Comparison of ENCODE assay signal across 21 cellular contexts in the genomic region with DNA sequence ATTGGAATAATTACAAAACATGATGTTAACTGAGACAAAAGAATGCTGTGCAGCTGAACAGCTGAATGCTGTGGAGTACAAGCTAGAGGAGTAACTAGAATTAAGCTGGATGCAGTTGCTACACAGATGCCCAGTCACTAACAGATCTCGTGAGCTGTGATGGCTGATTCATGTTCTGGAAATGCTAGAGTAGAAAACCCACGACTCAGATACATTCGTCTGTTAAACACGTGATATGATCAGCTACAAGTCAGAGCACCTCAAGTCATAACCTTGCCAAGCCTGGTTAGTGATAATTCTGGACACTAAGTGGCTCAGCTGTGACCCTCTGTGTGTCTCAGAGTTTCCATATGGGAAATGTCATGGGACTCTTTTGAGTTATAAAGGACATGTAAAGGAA.
DNase-seq lines count a peak whose midpoint lies in the region; ATAC-seq, FAIRE-seq and TF ChIP-seq lines count a peak whose summit lies in the region.
"Had no signal": no experiment of that assay in that cellular context is flagged by ENCODE, and none has a peak within 500 bp of the region (broad histone marks: within the 10 kb centered on the region; RNA-seq: fewer than 3 reads in every experiment).

No MANE protein-coding gene starts in this region.

- no peaks in the 10 kb centered on the region for H3K4me1 Mint-ChIP-seq in MCF 10A (ENCODE audit: insufficient read depth, unreplicated experiment)

- ATAC-seq in PC-3 = no peak
- ATAC-seq in gastrocnemius medialis = peak; percentile 80 to 86
- no peak for ATAC-seq in pancreas
- ATAC-seq: A549, mucosa of descending colon had no signal

- H3K27me3 ChIP-seq in breast epithelium (no peaks in the 10 kb centered on the region), PC-3 (ENCODE audit: low read length) (no peaks in the 10 kb centered on the region; the same call in 1 of the 2 replicates), fibroblast of lung (ENCODE audit: control insufficient read depth, insufficient read depth, low read length) (no peaks in the 10 kb centered on the region), gastrocnemius medialis (no peaks in the 10 kb centered on the region), pancreas (no peaks in the 10 kb centered on the region)
- H3K27me3 ChIP-seq: esophagus muscularis mucosa, hepatocyte, sigmoid colon, uterus had no signal

- no peaks in the 10 kb centered on the region for H3F3A ChIP-seq in PC-3 (ENCODE audit: low read length, unreplicated experiment)

- H3K9ac ChIP-seq in PC-3 (ENCODE audit: low read length) (no peak overlapping the region), fibroblast of lung (ENCODE audit: insufficient read depth, low read length) (no peak overlapping the region)

- H3K36me3 Mint-ChIP-seq in MCF 10A (ENCODE audit: insufficient read depth, unreplicated experiment) = no peaks in the 10 kb centered on the region
- H3K36me3 Mint-ChIP-seq: brain had no signal

- no peaks in the 10 kb centered on the region for H3K36me3 ChIP-seq in breast epithelium
- no peaks in the 10 kb centered on the region for H3K36me3 ChIP-seq in PC-3 (ENCODE audit: low read depth, low read length)
- no peaks in the 10 kb centered on the region for H3K36me3 ChIP-seq in fibroblast of lung (ENCODE audit: control insufficient read depth, insufficient read depth, low read length)
- no peaks in the 10 kb centered on the region for H3K36me3 ChIP-seq in gastrocnemius medialis
- H3K36me3 ChIP-seq in pancreas = no peaks in the 10 kb centered on the region
- H3K36me3 ChIP-seq: esophagus muscularis mucosa, sigmoid colon, uterus had no signal

- in situ Hi-C loops in gastrocnemius medialis (cut with MboI; ENCODE audit: low sequenced_read_pairs in 4 of 4) = no loop called here

- H3K9me3 ChIP-seq in breast epithelium (no peaks in the 10 kb centered on the region), PC-3 (ENCODE audit: low read length) (no peaks in the 10 kb centered on the region), fibroblast of lung (ENCODE audit: control insufficient read depth, insufficient read depth, low read depth, low read length) (no peaks in the 10 kb centered on the region), gastrocnemius medialis (no peaks in the 10 kb centered on the region), pancreas (no peaks in the 10 kb centered on the region)
- H3K9me3 ChIP-seq: A549, esophagus muscularis mucosa, mucosa of descending colon, sigmoid colon, uterus had no signal

- 67 to 72% methylated on average over 4 of the region's 4 CpGs for WGBS in pancreas, 2 donors

- H2AFZ ChIP-seq in PC-3 (ENCODE audit: low read length) = no peak overlapping the region
- no peak overlapping the region for H2AFZ ChIP-seq in fibroblast of lung (ENCODE audit: low read length)
- H2AFZ ChIP-seq: hepatocyte had no signal

- TF ChIP-seq POLR2A in breast epithelium (IDR thresholded peaks at IDR 0.05) (no peak), gastrocnemius medialis (IDR thresholded peaks at IDR 0.05) (peak in 1 of 2 donors; percentile 35)

- CTCF ChIA-PET in MCF 10A (lab: Yijun Ruan, JAX) (interaction anchor here (0.6 to 2.4 kb wide), 3 partner anchors 10 to 581 kb away, joined by 3 to 7 read pairs (median 5); no protein-coding TSS in a partner anchor), PC-3 (lab: Charles Lee) (no interaction called here)

- POLR2A ChIA-PET in MCF 10A (lab: Yijun Ruan, JAX) = interaction anchor here (0.5 kb wide), 1 partner anchor 1020 kb away, joined by 5 read pairs; no protein-coding TSS in a partner anchor
- POLR2A ChIA-PET in PC-3 (lab: Charles Lee; ENCODE audit: unreplicated experiment) = no interaction called here

- H3K79me2 ChIP-seq in PC-3 (ENCODE audit: low read length) (no peaks in the 10 kb centered on the region), fibroblast of lung (ENCODE audit: control insufficient read depth, insufficient read depth, low read length) (no peaks in the 10 kb centered on the region)
- H3K79me2 ChIP-seq: hepatocyte had no signal

- DNase-seq in MCF 10A (ENCODE audit: unreplicated experiment) (peak; percentile 30), breast epithelium (ENCODE audit: low spot score in 2 of 2) (no peak), PC-3 (peak; percentile 19), fibroblast of lung (ENCODE audit: low read depth in 2 of 2) (peak; percentile 58 to 69), gastrocnemius medialis (peak; percentile 60 to 65), SKM-1 treated with dmso at 0.1 percent for 144 hours (lab: John Stamatoyannopoulos, UW; ENCODE audit: unreplicated experiment) (no peak), NCI-H446 treated with DMSO at 0.1 percent for 48 hours (lab: John Stamatoyannopoulos, UW) (no peak), pancreas (no peak)
- DNase-seq: activated CD4-positive, alpha-beta T cell treated with anti-CD3 and anti-CD28 coated beads for 48 hours; activated CD8-positive, alpha-beta memory T cell treated with anti-CD3 and anti-CD28 coated beads, Interleukin-2, amount 50 U/mL, for 4 hours; activated gamma-delta T cell treated with Interleukin-2 at 50 U/mL for 16 hours; CD4-positive, alpha-beta T cell; mucosa of descending colon; NCI-H2081; sigmoid colon; uterus had no signal

- H3K4me3 ChIP-seq in breast epithelium (no peak overlapping the region), PC-3 (ENCODE audit: low read length) (no peak overlapping the region), fibroblast of lung (replicated peaks in 1 of 4; ENCODE audit: control extremely low read depth in 1 of 4, insufficient read depth in 1 of 4, low read depth in 3 of 4, low read length in 4 of 4) (no peak overlapping the region), gastrocnemius medialis (no peak overlapping the region), pancreas (no peak overlapping the region)
- H3K4me3 ChIP-seq: A549, esophagus muscularis mucosa, hepatocyte, mucosa of descending colon, sigmoid colon, uterus had no signal

- intact Hi-C loops in MCF 10A (cut with micrococcal nuclease) = loop anchor here (10.0 kb wide), 1 partner anchor 522 kb away; no protein-coding TSS in a partner anchor
- intact Hi-C loops in breast epithelium (cut with DNase I; ENCODE audit: low total_unique reads) = no loop called here
- intact Hi-C loops in PC-3 (cut with micrococcal nuclease) = no loop called here
- intact Hi-C loops in gastrocnemius medialis (cut with DNase I; ENCODE audit: low total_unique reads) = no loop called here
- intact Hi-C loops in pancreas (cut with DNase I) = no loop called here

- H3K9me2 ChIP-seq in PC-3 (replicated peaks; ENCODE audit: low read length) = no peaks in the 10 kb centered on the region

- no peak for FAIRE-seq in pancreas (lab: Jason Lieb, UNC)
- FAIRE-seq: A549, TTC549 had no signal

- H3K27me3 Mint-ChIP-seq in MCF 10A (ENCODE audit: insufficient read depth, unreplicated experiment) = no peaks in the 10 kb centered on the region
- H3K27me3 Mint-ChIP-seq: brain; CD4-positive, alpha-beta T cell had no signal

- H3K27ac ChIP-seq in breast epithelium = no peak overlapping the region
- no peak overlapping the region for H3K27ac ChIP-seq in PC-3 (ENCODE audit: low read length)
- H3K27ac ChIP-seq in fibroblast of lung (ENCODE audit: insufficient read depth, low read length) = no peak overlapping the region
- H3K27ac ChIP-seq in gastrocnemius medialis = peak overlapping the region; percentile 36 to 89 (median 76)
- H3K27ac ChIP-seq in pancreas = no peak overlapping the region
- H3K27ac ChIP-seq: A549, esophagus muscularis mucosa, hepatocyte, sigmoid colon, uterus had no signal

- H3K4me2 ChIP-seq in PC-3 (ENCODE audit: low read length) (no peak overlapping the region), fibroblast of lung (ENCODE audit: extremely low read depth, insufficient read depth, low read length) (no peak overlapping the region)
- H3K4me2 ChIP-seq: A549, hepatocyte had no signal

- TF ChIP-seq CTCF in MCF 10A (IDR thresholded peaks at IDR 0.05; ENCODE audit: unreplicated experiment) (no peak), breast epithelium (IDR thresholded peaks at IDR 0.05) (no peak), PC-3 (conservative IDR thresholded peaks at IDR 0.05; ENCODE audit: low read depth, low read length) (no peak), fibroblast of lung (conservative IDR thresholded peaks at IDR 0.05 in 1 of 2, IDR thresholded peaks at IDR 0.05 in 1 of 2; ENCODE audit: low read depth in 1 of 2, low read length in 2 of 2) (no peak), gastrocnemius medialis (IDR thresholded peaks at IDR 0.05 in 4 of 5, conservative IDR thresholded peaks at IDR 0.05 in 1 of 5) (no peak), pancreas (IDR thresholded peaks at IDR 0.05) (no peak)

- H3K4me3 Mint-ChIP-seq in MCF 10A (ENCODE audit: unreplicated experiment) = no peak overlapping the region
- H3K4me3 Mint-ChIP-seq: brain; CD4-positive, alpha-beta T cell had no signal

- BruUV-seq in MCF 10A (replicated peaks; lab: Mats Ljungman, UMichigan) (no TSS peak), PC-3 (replicated peaks; lab: Mats Ljungman, UMichigan) (no TSS peak)

- H3K4me1 ChIP-seq in breast epithelium = no peaks in the 10 kb centered on the region
- no peaks in the 10 kb centered on the region for H3K4me1 ChIP-seq in PC-3 (ENCODE audit: insufficient read depth, low read length)
- H3K4me1 ChIP-seq in fibroblast of lung (ENCODE audit: control insufficient read depth, extremely low read depth, insufficient read depth, low read length) = peaks cover 2% of the 10 kb centered on the region
- H3K4me1 ChIP-seq in gastrocnemius medialis = peaks cover 16 to 61% of the 10 kb centered on the region in 2 donors
- H3K4me1 ChIP-seq in pancreas = no peaks in the 10 kb centered on the region
- H3K4me1 ChIP-seq: A549, sigmoid colon, uterus had no signal

- no peaks in the 10 kb centered on the region for H3K9me3 Mint-ChIP-seq in MCF 10A (ENCODE audit: unreplicated experiment)
- H3K9me3 Mint-ChIP-seq: brain; CD4-positive, alpha-beta T cell had no signal

- no peaks in the 10 kb centered on the region for H4K20me1 ChIP-seq in PC-3 (ENCODE audit: low read length)
- no peaks in the 10 kb centered on the region for H4K20me1 ChIP-seq in fibroblast of lung (ENCODE audit: control insufficient read depth, extremely low read depth, insufficient read depth, low read length)

- H3K27ac Mint-ChIP-seq in MCF 10A (ENCODE audit: low read depth, unreplicated experiment) = no peak overlapping the region
- H3K27ac Mint-ChIP-seq: CD4-positive, alpha-beta T cell had no signal

Comparison
In these comparisons a context has a peak if more than half of its experiments do, and no peak if none do; other contexts are left out.
1. DNase-seq: peak in MCF 10A (single experiment), PC-3 (single experiment), fibroblast of lung (2 of 2) and gastrocnemius medialis (2 of 2); none in breast epithelium (0 of 2), SKM-1 treated with dmso at 0.1 percent for 144 hours (single experiment), NCI-H446 treated with DMSO at 0.1 percent for 48 hours (single experiment) and pancreas (0 of 6).
2. H3K27ac ChIP-seq: peak in gastrocnemius medialis (4 of 4); none in breast epithelium (0 of 2), PC-3 (single experiment), fibroblast of lung (single experiment) and pancreas (0 of 4).
3. ATAC-seq: peak in gastrocnemius medialis (2 of 2); none in PC-3 (single experiment) and pancreas (0 of 4).